Comparison of ENCODE assay signal across 18 cellular contexts in genomic region chr3:152786977-152787681, GRCh38. TPM values are rescaled to one million over a fixed set of nuclear protein-coding genes. Genes with fewer than 3 reads are reported as not detected.
DNase-seq lines count a peak whose midpoint lies in the region; ATAC-seq and TF ChIP-seq lines count a peak whose summit lies in the region.
"Had no signal": no experiment of that assay in that cellular context is flagged by ENCODE, and none has a peak within 500 bp of the region (broad histone marks: within the 10 kb centered on the region; RNA-seq: fewer than 3 reads in every experiment).

No MANE protein-coding gene starts in this region.

- H3K14ac ChIP-seq in H9 (ENCODE audit: insufficient read depth, low read length): no peak overlapping the region

- no peak overlapping the region for H2AK5ac ChIP-seq in H9 (ENCODE audit: insufficient read length, low read length)

- no peaks in the 10 kb centered on the region for H3K79me2 ChIP-seq in H9 (ENCODE audit: insufficient read depth, low read length)

- H3K4me3 Mint-ChIP-seq in osteocyte (ENCODE audit: unreplicated experiment) (no peak overlapping the region), H9 (no peak overlapping the region)
- H3K4me3 Mint-ChIP-seq: CD8-positive, alpha-beta memory T cell; IgD-negative memory B cell had no signal

- H3K9me3 ChIP-seq in H9 (ENCODE audit: control insufficient read depth, low read depth, low read length): peaks cover 7% of the 10 kb centered on the region

- H3K4me2 ChIP-seq in H9 (ENCODE audit: insufficient read depth, insufficient read length, low read length): no peak overlapping the region
- H3K4me2 ChIP-seq: BLaER1, KMS-11 had no signal

- no peaks in the 10 kb centered on the region for H3K23me2 ChIP-seq in H9 (ENCODE audit: insufficient read length, low read depth, low read length, poor library complexity, severe bottlenecking)

- no peak overlapping the region for H2AFZ ChIP-seq in H9 (ENCODE audit: low read length)

- TF ChIP-seq CTCF in osteocyte (IDR thresholded peaks at IDR 0.05): no peak
- no peak for TF ChIP-seq CTCF in H9 (conservative IDR thresholded peaks at IDR 0.05)

- no peak overlapping the region for H4K5ac ChIP-seq in H9 (ENCODE audit: insufficient read length, low read depth, low read length)

- no peak overlapping the region for H4K8ac ChIP-seq in H9 (replicated peaks; ENCODE audit: insufficient read length, low read depth, low read length)

- H3K4ac ChIP-seq in H9 (ENCODE audit: low read depth, low read length): no peak overlapping the region

- no CpG with 5 or more reads among the region's 4 CpGs for WGBS in H9 (ENCODE audit: extremely low coverage, insufficient read length, low lambda C conversion rate)

- no peak overlapping the region for H3T11ph ChIP-seq in H9 (ENCODE audit: low read length)

- H2BK120ac ChIP-seq in H9 (ENCODE audit: low read depth, low read length, poor library complexity, severe bottlenecking): no peak overlapping the region

- H3K56ac ChIP-seq in H9 (ENCODE audit: insufficient read length, low read depth, low read length): no peak overlapping the region

- H3K27me3 ChIP-seq in H9 (ENCODE audit: insufficient read depth, low read length): no peaks in the 10 kb centered on the region
- H3K27me3 ChIP-seq: BLaER1 had no signal

- H4K20me1 ChIP-seq in H9 (ENCODE audit: control insufficient read depth, insufficient read depth, insufficient read length): no peaks in the 10 kb centered on the region
- H4K20me1 ChIP-seq: BLaER1 had no signal

- H2BK20ac ChIP-seq in H9 (ENCODE audit: low read depth, low read length, poor library complexity, severe bottlenecking): no peak overlapping the region

- H2BK5ac ChIP-seq in H9 (ENCODE audit: insufficient read length, low read length): no peak overlapping the region

- no peak overlapping the region for H2BK12ac ChIP-seq in H9 (ENCODE audit: insufficient read length, low read depth, low read length)

- H2BK15ac ChIP-seq in H9 (ENCODE audit: low read depth, low read length): no peak overlapping the region

- no peak overlapping the region for H3K18ac ChIP-seq in H9 (ENCODE audit: insufficient read length, low read depth, low read length)

- no peak for ATAC-seq in GM21390 (IDR thresholded peaks at IDR 0.05; ENCODE audit: unreplicated experiment)

- no peak overlapping the region for H3K27ac ChIP-seq in H9 (ENCODE audit: insufficient read length, low read depth, low read length)
- H3K27ac ChIP-seq: 22Rv1, BLaER1, KMS-11 had no signal

- H3K27ac Mint-ChIP-seq in osteocyte (ENCODE audit: unreplicated experiment) (no peak overlapping the region), H9 (no peak overlapping the region)
- H3K27ac Mint-ChIP-seq: CD8-positive, alpha-beta memory T cell; IgD-negative memory B cell had no signal

- H3K9ac ChIP-seq in H9 (ENCODE audit: extremely low read depth, insufficient read length, low read length): no peak overlapping the region
- H3K9ac ChIP-seq: BLaER1, KMS-11 had no signal

- H3K9me3 Mint-ChIP-seq in osteocyte (ENCODE audit: unreplicated experiment) (no peaks in the 10 kb centered on the region), H9 (peaks cover 21 to 35% of the 10 kb centered on the region in 2 experiments)

- no peaks in the 10 kb centered on the region; the same call in 1 of the 2 replicates for H3K4me1 ChIP-seq in H9 (ENCODE audit: insufficient read depth, low read length)
- H3K4me1 ChIP-seq: BLaER1 had no signal

- H3K36me3 Mint-ChIP-seq in osteocyte (ENCODE audit: unreplicated experiment): no peaks in the 10 kb centered on the region
- peaks cover 2 to 27% (median 24%) of the 10 kb centered on the region in 3 experiments for H3K36me3 Mint-ChIP-seq in H9 (ENCODE audit: insufficient read depth in 1 of 3, low read depth in 3 of 3)
- H3K36me3 Mint-ChIP-seq: CD8-positive, alpha-beta memory T cell had no signal

- no peak overlapping the region for H4K91ac ChIP-seq in H9 (ENCODE audit: insufficient read length, low read depth, low read length)

- DNase-seq in DMS53 (lab: John Stamatoyannopoulos, UW) (peak; percentile 4), DMS53 treated with DMSO at 0.1 percent for 48 hours (lab: John Stamatoyannopoulos, UW; ENCODE audit: unreplicated experiment) (no peak), amniotic epithelial cell (ENCODE audit: low read depth) (peak; percentile 3), iris pigment epithelial cell (ENCODE audit: low read depth) (peak; percentile 2), osteocyte (ENCODE audit: extremely low spot score, unreplicated experiment) (no peak), H9 (no peak)
- DNase-seq: AML-193; Calu3; CD8-positive, alpha-beta memory T cell; DMS 273 treated with DMSO at 0.1 percent for 48 hours; DMS79 treated with DMSO at 0.1 percent for 48 hours; EL; HCEC 1CT had no signal

- no peak overlapping the region for H3K23ac ChIP-seq in H9 (ENCODE audit: insufficient read length, low read depth, low read length)

- H3K4me1 Mint-ChIP-seq in osteocyte (ENCODE audit: unreplicated experiment) (no peaks in the 10 kb centered on the region), H9 (peaks cover 0 to 4% of the 10 kb centered on the region in 2 experiments; a peak in 1 of 4 replicates)
- H3K4me1 Mint-ChIP-seq: CD8-positive, alpha-beta memory T cell; IgD-negative memory B cell had no signal

- H3K27me3 Mint-ChIP-seq in osteocyte (ENCODE audit: unreplicated experiment) (peaks cover under 1% of the 10 kb centered on the region), H9 (ENCODE audit: low read depth) (no peaks in the 10 kb centered on the region)

- no peaks in the 10 kb centered on the region for H3K79me1 ChIP-seq in H9 (ENCODE audit: insufficient read depth, low read depth, low read length, poor library complexity, severe bottlenecking)

RNA-seq across cellular contexts. Expression of gene P2RY1, which starts 47.8 kb away (rescaled TPM):
- total RNA-seq in osteocyte: 0.67 and 0.91 TPM in 2 replicates
- 6.3 and 6.4 TPM in 2 replicates for total RNA-seq in H9 (2021)

Comparison
In these comparisons a context has a peak if more than half of its experiments do, and no peak if none do; other contexts are left out.
1. DNase-seq: peak in DMS53 (single experiment), amniotic epithelial cell (single experiment) and iris pigment epithelial cell (single experiment); none in DMS53 treated with DMSO at 0.1 percent for 48 hours (single experiment), osteocyte (single experiment) and H9 (single experiment).